1 cellular context compared by ENCODE assay signal in the genomic region with DNA sequence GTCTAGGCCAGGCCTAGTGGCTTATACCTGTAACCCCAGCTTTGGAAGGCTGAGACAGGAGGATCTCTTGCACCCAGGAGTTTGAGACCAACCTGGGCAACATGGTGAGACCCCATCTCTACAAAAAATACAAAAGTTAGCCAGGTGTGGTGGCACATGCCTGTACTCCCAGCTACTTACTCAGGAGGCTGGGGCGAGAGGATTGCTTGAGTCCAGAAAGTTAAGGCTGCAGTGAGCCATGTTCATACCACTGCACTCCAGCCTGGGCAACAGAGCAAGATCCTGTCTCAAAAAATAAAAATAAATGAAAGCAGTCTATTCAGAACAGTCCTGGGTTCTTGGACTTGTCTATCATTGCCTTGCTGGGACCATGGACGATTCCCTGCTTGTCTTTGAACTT.
TF ChIP-seq lines count a peak whose summit lies in the region.

No MANE protein-coding gene starts in this region.

TF ChIP-seq in HepG2, 621 proteins besides CTCF, POLR2A, EP300 and RAD21:
- TF ChIP-seq ZNF121 (CRISPR knock-in tag; IDR thresholded peaks at IDR 0.05) = peak; percentile 70; the same call in 1 of the 2 replicates
